Comparison of ENCODE assay signal across 1 cellular context in genomic region chr2:172484253-172484652, GRCh38.
A peak's percentile ranks its signal among the peaks of the same experiment; 100 is the strongest.
TF ChIP-seq lines count a peak whose summit lies in the region.

No MANE protein-coding gene starts in this region.

TF ChIP-seq in K562, 482 proteins besides CTCF, POLR2A, EP300 and RAD21 (continued from another document):
- TF ChIP-seq, protein P1, sequence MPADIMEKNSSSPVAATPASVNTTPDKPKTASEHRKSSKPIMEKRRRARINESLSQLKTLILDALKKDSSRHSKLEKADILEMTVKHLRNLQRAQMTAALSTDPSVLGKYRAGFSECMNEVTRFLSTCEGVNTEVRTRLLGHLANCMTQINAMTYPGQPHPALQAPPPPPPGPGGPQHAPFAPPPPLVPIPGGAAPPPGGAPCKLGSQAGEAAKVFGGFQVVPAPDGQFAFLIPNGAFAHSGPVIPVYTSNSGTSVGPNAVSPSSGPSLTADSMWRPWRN (IDR thresholded peaks at IDR 0.05; ENCODE audit: low read depth): no peak
- no peak for TF ChIP-seq XRCC4 (IDR thresholded peaks at IDR 0.05; ENCODE audit: extremely low read depth, insufficient read depth, insufficient read length)
- TF ChIP-seq RCOR1 (IDR thresholded peaks at IDR 0.05; ENCODE audit: borderline replicate concordance in 1 of 2, low read depth in 2 of 2, low read length in 2 of 2): 0 out of 4 replicates have a peak, but pooled peaks of 1 of the 2 experiments have one; percentile 11
- no peak for TF ChIP-seq PHF20 (IDR thresholded peaks at IDR 0.05; ENCODE audit: partially characterized antibody)
- TF ChIP-seq, protein P2, sequence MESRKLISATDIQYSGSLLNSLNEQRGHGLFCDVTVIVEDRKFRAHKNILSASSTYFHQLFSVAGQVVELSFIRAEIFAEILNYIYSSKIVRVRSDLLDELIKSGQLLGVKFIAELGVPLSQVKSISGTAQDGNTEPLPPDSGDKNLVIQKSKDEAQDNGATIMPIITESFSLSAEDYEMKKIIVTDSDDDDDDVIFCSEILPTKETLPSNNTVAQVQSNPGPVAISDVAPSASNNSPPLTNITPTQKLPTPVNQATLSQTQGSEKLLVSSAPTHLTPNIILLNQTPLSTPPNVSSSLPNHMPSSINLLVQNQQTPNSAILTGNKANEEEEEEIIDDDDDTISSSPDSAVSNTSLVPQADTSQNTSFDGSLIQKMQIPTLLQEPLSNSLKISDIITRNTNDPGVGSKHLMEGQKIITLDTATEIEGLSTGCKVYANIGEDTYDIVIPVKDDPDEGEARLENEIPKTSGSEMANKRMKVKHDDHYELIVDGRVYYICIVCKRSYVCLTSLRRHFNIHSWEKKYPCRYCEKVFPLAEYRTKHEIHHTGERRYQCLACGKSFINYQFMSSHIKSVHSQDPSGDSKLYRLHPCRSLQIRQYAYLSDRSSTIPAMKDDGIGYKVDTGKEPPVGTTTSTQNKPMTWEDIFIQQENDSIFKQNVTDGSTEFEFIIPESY (CRISPR knock-in tag; IDR thresholded peaks at IDR 0.05): no peak
- TF ChIP-seq, protein P3, sequence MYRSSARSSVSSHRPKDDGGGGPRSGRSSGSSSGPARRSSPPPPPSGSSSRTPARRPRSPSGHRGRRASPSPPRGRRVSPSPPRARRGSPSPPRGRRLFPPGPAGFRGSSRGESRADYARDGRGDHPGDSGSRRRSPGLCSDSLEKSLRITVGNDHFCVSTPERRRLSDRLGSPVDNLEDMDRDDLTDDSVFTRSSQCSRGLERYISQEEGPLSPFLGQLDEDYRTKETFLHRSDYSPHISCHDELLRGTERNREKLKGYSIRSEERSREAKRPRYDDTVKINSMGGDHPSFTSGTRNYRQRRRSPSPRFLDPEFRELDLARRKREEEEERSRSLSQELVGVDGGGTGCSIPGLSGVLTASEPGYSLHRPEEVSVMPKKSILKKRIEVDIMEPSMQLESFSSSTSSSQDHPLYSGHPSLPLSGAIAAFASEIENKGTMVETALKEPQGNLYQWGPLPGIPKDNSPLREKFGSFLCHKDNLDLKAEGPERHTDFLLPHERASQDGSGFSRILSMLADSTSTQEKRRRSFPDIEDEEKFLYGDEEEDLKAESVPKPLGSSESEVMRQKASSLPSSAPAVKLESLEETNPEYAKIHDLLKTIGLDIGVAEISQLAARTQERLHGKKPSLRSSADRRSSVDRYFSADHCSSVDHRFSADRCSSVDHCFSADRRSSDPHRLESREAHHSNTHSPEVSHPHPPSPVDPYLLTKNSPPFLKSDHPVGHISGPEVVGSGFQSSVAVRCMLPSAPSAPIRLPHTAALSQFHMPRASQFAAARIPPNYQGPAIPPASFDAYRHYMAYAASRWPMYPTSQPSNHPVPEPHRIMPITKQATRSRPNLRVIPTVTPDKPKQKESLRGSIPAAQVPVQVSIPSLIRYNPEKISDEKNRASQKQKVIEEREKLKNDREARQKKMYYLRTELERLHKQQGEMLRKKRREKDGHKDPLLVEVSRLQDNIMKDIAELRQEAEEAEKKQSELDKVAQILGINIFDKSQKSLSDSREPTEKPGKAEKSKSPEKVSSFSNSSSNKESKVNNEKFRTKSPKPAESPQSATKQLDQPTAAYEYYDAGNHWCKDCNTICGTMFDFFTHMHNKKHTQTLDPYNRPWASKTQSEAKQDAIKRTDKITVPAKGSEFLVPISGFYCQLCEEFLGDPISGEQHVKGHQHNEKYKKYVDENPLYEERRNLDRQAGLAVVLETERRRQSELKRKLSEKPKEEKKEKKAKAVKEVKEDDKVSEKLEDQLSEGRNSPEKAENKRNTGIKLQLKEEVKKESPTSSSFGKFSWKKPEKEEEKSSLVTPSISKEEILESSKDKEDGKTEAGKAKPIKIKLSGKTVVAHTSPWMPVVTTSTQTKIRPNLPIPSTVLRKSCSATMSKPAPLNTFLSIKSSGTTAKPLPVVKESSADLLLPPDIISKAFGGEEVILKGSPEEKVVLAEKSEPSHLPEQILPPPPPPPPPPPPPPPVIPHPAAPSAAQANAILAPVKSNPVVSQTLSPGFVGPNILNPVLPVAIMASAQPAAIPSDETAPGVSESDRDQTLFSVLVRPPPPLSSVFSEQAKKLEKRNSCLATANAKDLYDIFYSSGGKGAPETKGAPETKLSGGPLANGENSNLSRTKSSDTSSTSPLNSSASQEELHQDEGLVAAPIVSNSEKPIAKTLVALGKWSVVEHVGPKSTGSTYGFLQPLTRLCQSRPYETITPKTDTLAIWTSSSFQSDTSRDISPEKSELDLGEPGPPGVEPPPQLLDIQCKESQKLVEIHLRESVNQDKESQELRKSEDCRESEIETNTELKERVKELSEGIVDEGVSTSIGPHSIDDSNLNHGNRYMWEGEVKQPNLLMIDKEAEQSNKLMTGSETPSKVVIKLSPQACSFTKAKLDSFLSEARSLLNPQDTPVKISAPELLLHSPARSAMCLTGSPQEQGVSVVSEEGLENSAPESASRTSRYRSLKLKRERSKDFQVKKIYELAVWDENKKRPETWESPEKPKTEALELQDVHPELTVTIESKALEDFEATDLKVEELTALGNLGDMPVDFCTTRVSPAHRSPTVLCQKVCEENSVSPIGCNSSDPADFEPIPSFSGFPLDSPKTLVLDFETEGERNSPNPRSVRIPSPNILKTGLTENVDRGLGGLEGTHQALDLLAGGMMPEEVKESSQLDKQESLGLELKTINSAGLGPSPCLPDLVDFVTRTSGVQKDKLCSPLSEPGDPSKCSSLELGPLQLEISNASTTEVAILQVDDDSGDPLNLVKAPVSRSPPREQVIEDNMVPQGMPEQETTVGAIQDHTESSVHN (IDR thresholded peaks at IDR 0.05; ENCODE audit: borderline replicate concordance in 1 of 2, low read depth in 1 of 2): no peak
